Comparison of ENCODE assay signal across 21 cellular contexts in the genomic region with DNA sequence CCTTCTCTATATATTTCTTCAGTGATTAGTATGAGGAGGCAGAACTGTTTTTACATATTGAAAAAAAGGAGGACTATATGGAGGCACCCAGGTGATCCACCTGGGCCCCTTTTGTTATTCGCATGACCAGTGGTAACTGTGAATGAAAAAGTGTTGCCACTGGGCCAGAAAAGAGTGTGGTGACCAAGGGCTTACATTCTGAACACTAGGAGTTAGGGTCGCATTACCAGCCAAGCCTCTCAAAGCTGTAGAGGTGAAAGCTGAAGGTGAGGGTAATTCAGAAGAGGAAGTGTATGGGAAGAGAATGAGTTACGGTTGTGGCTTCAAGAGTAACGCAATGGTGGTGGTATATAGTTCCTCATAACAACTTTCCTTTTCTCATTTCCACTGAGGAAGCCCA.
"Had no signal": no experiment of that assay in that cellular context is flagged by ENCODE, and none has a peak within 500 bp of the region (broad histone marks: within the 10 kb centered on the region; RNA-seq: fewer than 3 reads in every experiment).

No MANE protein-coding gene starts in this region.

- H3K27ac ChIP-seq: SJCRH30 had no signal

- H3K36me3 ChIP-seq: MG63, SJCRH30 had no signal

- DNase-seq: Karpas-422, KBM-7, MG63, NCI-H1092 treated with DMSO at 0.1 percent for 48 hours, NCI-H1436, NCI-H187, NCI-H2029, NCI-H2081 treated with DMSO at 0.1 percent for 48 hours, NCI-H2171, NCI-H226, NCI-H446, NCI-H510A, NCI-H524 treated with DMSO at 0.1 percent for 48 hours, NCI-H69, NCI-H774, RPMI8226, SHP77 treated with DMSO at 0.1 percent for 48 hours, SJCRH30, T-helper 1 cell, T-helper 17 cell had no signal

- H3K4me1 ChIP-seq: SJCRH30 had no signal

- H3K4me3 ChIP-seq: MG63, SJCRH30 had no signal

- H3K9me3 ChIP-seq: MG63 had no signal

- H3K27me3 ChIP-seq: MG63, SJCRH30 had no signal

- FAIRE-seq: RCC 7860 had no signal
